ENCODE assay signal across 8 cellular contexts in the genomic region with DNA sequence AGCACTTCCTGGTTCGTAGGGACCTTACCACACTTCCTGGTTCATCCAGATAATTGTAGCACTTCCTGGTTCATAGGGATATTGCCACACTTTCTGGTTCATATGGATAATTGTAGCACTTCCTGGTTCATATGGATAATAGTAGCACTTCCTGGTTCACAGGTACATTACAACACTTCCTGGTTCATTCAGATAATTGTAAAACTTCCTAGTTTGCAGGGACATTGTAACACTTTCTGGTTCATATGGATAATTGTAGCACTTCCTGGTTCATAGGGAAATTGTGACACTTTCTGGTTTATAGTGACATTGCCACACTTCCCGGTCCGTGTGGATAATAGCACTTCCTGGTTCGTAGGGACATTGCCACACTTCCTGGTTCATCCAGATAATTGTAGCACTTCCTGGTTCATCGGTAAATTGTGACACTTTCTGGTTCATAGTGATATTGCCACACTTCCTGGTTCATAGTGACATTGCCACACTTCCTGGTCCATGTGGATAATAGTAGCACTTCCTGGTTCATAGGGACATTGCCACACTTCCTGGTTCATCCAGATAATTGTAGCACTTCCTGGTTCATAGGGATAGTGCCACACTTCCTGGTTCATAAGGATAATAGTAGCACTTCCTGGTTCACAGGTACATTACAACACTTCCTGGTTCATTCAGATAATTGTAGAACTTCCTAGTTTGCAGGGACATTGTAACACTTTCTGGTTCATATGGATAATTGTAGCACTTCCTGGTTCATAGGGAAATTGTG.
A peak's percentile ranks its signal among the peaks of the same experiment; 100 is the strongest.
DNase-seq lines count a peak whose midpoint lies in the region; ATAC-seq, FAIRE-seq and TF ChIP-seq lines count a peak whose summit lies in the region.
"Not testable (repeated sequence)": the region's sequence is repeated elsewhere in the genome, so short reads cannot be mapped to it uniquely, and the experiment has no call there.

No MANE protein-coding gene starts in this region.

- H3K36me3 ChIP-seq in DND-41 (ENCODE audit: insufficient read depth, low read length) (peaks cover 75% of the 10 kb centered on the region), GM12878 (ENCODE audit: control insufficient read depth in 2 of 2, insufficient read depth in 2 of 2, low read length in 1 of 2) (peaks cover 3 to 14% of the 10 kb centered on the region in 2 experiments)
- H3K36me3 ChIP-seq in testis (ENCODE audit: low read depth, missing control alignments), result not testable (repeated sequence)

- peaks cover 75% of the 10 kb centered on the region for H3K36me3 Mint-ChIP-seq in T-helper 2 cell treated with Interferon-gamma antibody and Interleukin-4, amounts not matched to agents 5 μg/mL and 100 μg/mL, for 36 hours (ENCODE audit: low read depth)
- H3K36me3 Mint-ChIP-seq in immature natural killer cell, result peaks cover 55 to 70% (median 69%) of the 10 kb centered on the region in 3 donors

- H3K4me2 ChIP-seq in DND-41 (ENCODE audit: insufficient read depth, low read length); GM12878 (ENCODE audit: control insufficient read depth, insufficient read depth): not testable (repeated sequence)

- DNase-seq in DND-41 (peak; percentile 69), M059J (ENCODE audit: low read depth) (peak; percentile 24), immature natural killer cell (peak; percentile 40 to 78 (median 56)), retina (peak; percentile 22), testis (peak; percentile 71)
- DNase-seq in T-helper 2 cell treated with Interferon-gamma antibody and Interleukin-4, amounts not matched to agents 5 μg/mL and 100 μg/mL, for 36 hours (ENCODE audit: low spot score), result peak; percentile 10
- peak; percentile 43 for DNase-seq in activated T-cell treated with anti-CD3 and anti-CD28 coated beads, Interleukin-2, amount 50 U/mL, for 1 hour
- DNase-seq in GM12878 (ENCODE audit: low read depth, low spot score), result not testable (repeated sequence)

- peaks cover 45% of the 10 kb centered on the region for H3K4me1 Mint-ChIP-seq in T-helper 2 cell treated with Interferon-gamma antibody and Interleukin-4, amounts not matched to agents 5 μg/mL and 100 μg/mL, for 36 hours (ENCODE audit: low read depth)
- peaks cover 52 to 57% of the 10 kb centered on the region in 2 donors for H3K4me1 Mint-ChIP-seq in immature natural killer cell

- POLR2A ChIA-PET in GM12878 (lab: Charles Lee), result not testable (repeated sequence)

- not testable (repeated sequence) for TF ChIP-seq POLR2A in GM12878 (IDR thresholded peaks at IDR 0.05; ENCODE audit: low read depth, low read length); testis (IDR thresholded peaks at IDR 0.05)

- FAIRE-seq in GM12878 (lab: Jason Lieb, UNC), result not testable (repeated sequence)

- H3K27me3 ChIP-seq in DND-41 (ENCODE audit: insufficient read depth, low read length, poor library complexity); GM12878 (replicated peaks in 1 of 2; ENCODE audit: control insufficient read depth in 2 of 2, insufficient read depth in 2 of 2, low read length in 1 of 2); testis: not testable (repeated sequence)

- intact Hi-C loops in GM12878 (cut with micrococcal nuclease; ENCODE audit: unreplicated experiment); testis (cut with DNase I; ENCODE audit: low total_unique reads): not testable (repeated sequence)

- peaks cover 26% of the 10 kb centered on the region for H3K9me3 ChIP-seq in DND-41 (ENCODE audit: insufficient read depth, low read length, severe bottlenecking)
- peaks cover 27% of the 10 kb centered on the region for H3K9me3 ChIP-seq in GM12878 (replicated peaks; ENCODE audit: control insufficient read depth, insufficient read depth, low read length)
- H3K9me3 ChIP-seq in testis, result not testable (repeated sequence)

- H3K4me3 ChIP-seq in DND-41 (ENCODE audit: low read depth in 1 of 2, low read length in 2 of 2), result peak overlapping the region in 1 of 2 experiments; percentile 15; a peak in 1 of 4 replicates
- H3K4me3 ChIP-seq in GM12878, testis: not testable (repeated sequence)

- in situ Hi-C loops in GM12878 (cut with MboI), result not testable (repeated sequence)

- peak overlapping the region; percentile 57 for H2AFZ ChIP-seq in DND-41 (ENCODE audit: low read depth, low read length)
- peak overlapping the region; percentile 49 for H2AFZ ChIP-seq in GM12878 (ENCODE audit: control insufficient read depth, low read depth, low read length)

- H3K27ac ChIP-seq in DND-41 (ENCODE audit: low read length) (peak overlapping the region; percentile 68), GM12878 (ENCODE audit: control insufficient read depth, insufficient read depth) (peak overlapping the region; percentile 59), testis (peak overlapping the region; percentile 82 to 85)

- not testable (repeated sequence) for BruUV-seq in GM12878 (replicated peaks; lab: Mats Ljungman, UMichigan)

- peaks cover 37% of the 10 kb centered on the region for H3K4me1 ChIP-seq in DND-41 (ENCODE audit: insufficient read depth, low read length)
- not testable (repeated sequence) for H3K4me1 ChIP-seq in GM12878 (ENCODE audit: control insufficient read depth, insufficient read depth, low read length); testis

- not testable (repeated sequence) for TF ChIP-seq RAD21 in GM12878 (IDR thresholded peaks at IDR 0.05; ENCODE audit: insufficient read depth, low read depth, low read length)

- peak overlapping the region; percentile 88 for H3K27ac Mint-ChIP-seq in T-helper 2 cell treated with Interferon-gamma antibody and Interleukin-4, amounts not matched to agents 5 μg/mL and 100 μg/mL, for 36 hours
- H3K27ac Mint-ChIP-seq in immature natural killer cell, result peak overlapping the region; percentile 88 to 96 (median 94)

- peaks cover 41% of the 10 kb centered on the region for H3K79me2 ChIP-seq in DND-41 (ENCODE audit: insufficient read depth, low read length)
- not testable (repeated sequence) for H3K79me2 ChIP-seq in GM12878 (ENCODE audit: control insufficient read depth, insufficient read depth, low read length)

- peak overlapping the region; percentile 43 for H3K4me3 Mint-ChIP-seq in T-helper 2 cell treated with Interferon-gamma antibody and Interleukin-4, amounts not matched to agents 5 μg/mL and 100 μg/mL, for 36 hours
- peak overlapping the region; percentile 55 to 72 (median 61) for H3K4me3 Mint-ChIP-seq in immature natural killer cell

- SMC1A ChIA-PET in GM12878 (lab: Charles Lee; ENCODE audit: uncharacterized antibody, unreplicated experiment), result not testable (repeated sequence)

- CTCF ChIA-PET in GM12878 (lab: Yijun Ruan, JAX), result not testable (repeated sequence)

- not testable (repeated sequence) for TF ChIP-seq CTCF in DND-41 (IDR thresholded peaks at IDR 0.05; ENCODE audit: borderline replicate concordance, extremely low read depth, low read length, poor library complexity, severe bottlenecking); GM12878 (IDR thresholded peaks at IDR 0.05 in 2 of 3, conservative IDR thresholded peaks at IDR 0.05 in 1 of 3; ENCODE audit: control insufficient read depth in 2 of 3, extremely low read depth in 1 of 3, insufficient read depth in 1 of 3, low read depth in 3 of 3, low read length in 3 of 3); testis (IDR thresholded peaks at IDR 0.05)

- not testable (repeated sequence) for H3K9ac ChIP-seq in DND-41 (ENCODE audit: low read depth, low read length); GM12878 (ENCODE audit: control insufficient read depth, insufficient read depth, low read length)

- not testable (repeated sequence) for H3K27me3 Mint-ChIP-seq in T-helper 2 cell treated with Interferon-gamma antibody and Interleukin-4, amounts not matched to agents 5 μg/mL and 100 μg/mL, for 36 hours (ENCODE audit: low read depth)
- H3K27me3 Mint-ChIP-seq in immature natural killer cell (ENCODE audit: low read depth in 3 of 3), result peaks cover 20 to 46% (median 33%) of the 10 kb centered on the region in 3 donors

- ATAC-seq in DND-41 (ENCODE audit: insufficient read depth, low read depth), result peak; percentile 56
- not testable (repeated sequence) for ATAC-seq in GM12878

- RAD21 ChIA-PET in GM12878 (lab: Charles Lee; ENCODE audit: unreplicated experiment), result not testable (repeated sequence)

- WGBS in GM12878 (ENCODE audit: insufficient coverage, insufficient replicate concordance, low lambda C conversion rate, missing lambda C conversion rate), result 7% methylated on average over 5 of the region's 5 CpGs
- WGBS in testis, 2 donors, result 80 to 88% methylated on average over 5 of the region's 5 CpGs

- H3K9me3 Mint-ChIP-seq in T-helper 2 cell treated with Interferon-gamma antibody and Interleukin-4, amounts not matched to agents 5 μg/mL and 100 μg/mL, for 36 hours, result peaks cover 46% of the 10 kb centered on the region
- peaks cover 31 to 55% (median 50%) of the 10 kb centered on the region in 6 donors for H3K9me3 Mint-ChIP-seq in immature natural killer cell

- H4K20me1 ChIP-seq in DND-41 (ENCODE audit: insufficient read depth, low read length); GM12878 (ENCODE audit: control insufficient read depth, insufficient read depth): not testable (repeated sequence)

- not testable (repeated sequence) for TF ChIP-seq EP300 in GM12878 (IDR thresholded peaks at IDR 0.05; ENCODE audit: borderline replicate concordance in 1 of 2, control insufficient read depth in 1 of 2, low read depth in 2 of 2, low read length in 2 of 2)

TF ChIP-seq in GM12878, 131 proteins besides CTCF, POLR2A, EP300 and RAD21 (continues in another document):
- TF ChIP-seq GABPA (IDR thresholded peaks at IDR 0.05; ENCODE audit: low read depth), result peak; percentile 84
- TF ChIP-seq NR2C2 (IDR thresholded peaks at IDR 0.05; ENCODE audit: borderline replicate concordance, control insufficient read depth, insufficient read length, low read depth), result peak; percentile 54
- TF ChIP-seq SIX5 (IDR thresholded peaks at IDR 0.05; ENCODE audit: low read depth, low read length, severe bottlenecking), result peak; percentile 32
